1 cellular context compared by ENCODE assay signal in genomic region chr4:184441461-184442392, GRCh38.
TF ChIP-seq lines count a peak whose summit lies in the region.

No MANE protein-coding gene starts in this region.

TF ChIP-seq in SK-N-SH treated with all-trans-retinoic acid at 6 μM for 48 hours, 23 proteins besides CTCF, POLR2A, EP300 and RAD21 (continued from another document):
- TF ChIP-seq POU6F1 (CRISPR knock-in tag; IDR thresholded peaks at IDR 0.05; ENCODE audit: borderline replicate concordance, low read depth) (no peak), GLIS3 (CRISPR knock-in tag; IDR thresholded peaks at IDR 0.05) (no peak), OSR1 (CRISPR knock-in tag; IDR thresholded peaks at IDR 0.05) (no peak), PATZ1 (CRISPR knock-in tag; IDR thresholded peaks at IDR 0.05; ENCODE audit: borderline replicate concordance) (no peak), ZC3H10 (CRISPR knock-in tag; IDR thresholded peaks at IDR 0.05) (no peak)
